Comparison of ENCODE assay signal across 8 cellular contexts in the genomic region with DNA sequence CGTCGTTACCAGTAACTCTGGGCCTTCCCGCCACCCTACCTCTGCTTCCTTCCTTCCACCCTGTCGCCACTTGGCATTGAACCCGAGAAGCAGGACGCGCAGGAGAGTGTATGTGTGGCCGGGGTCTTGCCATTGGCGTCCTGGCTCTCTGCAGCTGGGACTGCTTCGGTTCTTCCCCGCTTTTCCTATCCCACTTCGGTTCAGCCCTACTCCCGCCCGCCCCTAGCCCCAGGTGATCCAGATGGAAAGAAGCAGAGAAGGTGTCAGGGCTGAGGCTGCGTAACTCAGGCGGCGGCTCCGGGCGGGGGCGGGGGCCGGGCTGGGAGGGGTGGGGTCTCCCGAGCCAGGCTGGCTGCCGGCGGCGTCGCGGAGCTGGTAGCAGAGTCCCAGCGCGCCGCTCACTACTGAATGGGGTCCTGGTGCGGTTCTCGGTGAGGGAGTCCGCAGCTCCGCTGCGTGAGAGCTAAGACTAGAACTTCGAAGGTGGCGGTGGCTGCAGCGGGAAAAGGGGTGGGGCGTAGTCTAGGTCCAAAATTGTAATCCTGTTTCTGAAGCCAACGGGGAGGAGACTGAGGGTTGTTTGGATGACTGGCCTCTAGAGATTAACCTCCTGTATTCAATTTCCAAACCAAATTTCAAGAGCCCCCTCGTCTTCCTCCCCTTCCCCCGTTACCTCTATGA. TPM values are rescaled to one million over a fixed set of nuclear protein-coding genes. Genes with fewer than 3 reads are reported as not detected.
A peak's percentile ranks its signal among the peaks of the same experiment; 100 is the strongest.
DNase-seq lines count a peak whose midpoint lies in the region; ATAC-seq, FAIRE-seq and TF ChIP-seq lines count a peak whose summit lies in the region.

No MANE protein-coding gene starts in this region.

- H3K27me3 ChIP-seq in GM12878 (replicated peaks in 1 of 2; ENCODE audit: control insufficient read depth in 2 of 2, insufficient read depth in 2 of 2, low read length in 1 of 2): peaks cover 9% of the 10 kb centered on the region in 2 experiments; a peak in 3 of 4 replicates
- no peaks in the 10 kb centered on the region for H3K27me3 ChIP-seq in skeletal muscle tissue (ENCODE audit: control insufficient read depth in 3 of 3, insufficient read depth in 3 of 3, low read length in 3 of 3)

- TF ChIP-seq POLR2A in GM12878 (IDR thresholded peaks at IDR 0.05; ENCODE audit: low read depth, low read length): no peak

- no TSS peak for BruUV-seq in GM12878 (replicated peaks; lab: Mats Ljungman, UMichigan)

- TF ChIP-seq EP300 in GM12878 (IDR thresholded peaks at IDR 0.05; ENCODE audit: borderline replicate concordance in 1 of 2, control insufficient read depth in 1 of 2, low read depth in 2 of 2, low read length in 2 of 2): no peak

- H3K4me3 ChIP-seq in AG09309 (ENCODE audit: control insufficient read depth, low read depth, low read length) (peak overlapping the region; percentile 98), GM12878 (no peak overlapping the region), iPS-11a (ENCODE audit: low read depth, low read length) (peak overlapping the region; percentile 56), skeletal muscle tissue (ENCODE audit: low read length in 3 of 3) (peak overlapping the region; percentile 88 to 89 (median 88))

- POLR2A ChIA-PET in GM12878 (lab: Charles Lee): no interaction called here

- RAD21 ChIA-PET in GM12878 (lab: Charles Lee; ENCODE audit: unreplicated experiment): no interaction called here

- in situ Hi-C loops in GM12878 (cut with MboI): loop anchor here (25.0 kb wide), 2 partner anchors 1178 to 1478 kb away; a partner anchor contains a TSS

- H3K36me3 ChIP-seq in GM12878 (ENCODE audit: control insufficient read depth in 2 of 2, insufficient read depth in 2 of 2, low read length in 1 of 2) (no peaks in the 10 kb centered on the region), skeletal muscle tissue (ENCODE audit: control insufficient read depth in 3 of 3, insufficient read depth in 3 of 3, low read length in 3 of 3) (no peaks in the 10 kb centered on the region)

- no peak for TF ChIP-seq RAD21 in GM12878 (IDR thresholded peaks at IDR 0.05; ENCODE audit: insufficient read depth, low read depth, low read length)

- FAIRE-seq in HTR-8/SVneo (lab: Jason Lieb, UNC): no peak
- no peak for FAIRE-seq in GM12878 (lab: Jason Lieb, UNC)

- WGBS in GM12878 (ENCODE audit: insufficient coverage, insufficient replicate concordance, low lambda C conversion rate, missing lambda C conversion rate): 10% methylated on average over 21 of the region's 42 CpGs

- CTCF ChIA-PET in GM12878 (lab: Yijun Ruan, JAX): no interaction called here

- no peak overlapping the region; the same call in 1 of the 2 replicates for H3K4me2 ChIP-seq in GM12878 (ENCODE audit: control insufficient read depth, insufficient read depth)

- H3K79me2 ChIP-seq in GM12878 (ENCODE audit: control insufficient read depth, insufficient read depth, low read length): no peaks in the 10 kb centered on the region

- ATAC-seq in GM12878: peak; percentile 17; the same call in 1 of the 3 replicates
- no peak for ATAC-seq in GM21526 (IDR thresholded peaks at IDR 0.05; ENCODE audit: low FRiP score, unreplicated experiment)

- H2AFZ ChIP-seq in GM12878 (ENCODE audit: control insufficient read depth, low read depth, low read length): no peak overlapping the region

- H3K9ac ChIP-seq in GM12878 (ENCODE audit: control insufficient read depth, insufficient read depth, low read length): no peak overlapping the region
- peak overlapping the region; percentile 77 to 85 (median 85) for H3K9ac ChIP-seq in skeletal muscle tissue (ENCODE audit: low read depth in 1 of 3, low read length in 3 of 3)

- DNase-seq in AG09309 (ENCODE audit: low read depth) (peak; percentile 29), HTR-8/SVneo (ENCODE audit: insufficient read length, low spot score) (peak; percentile 23), GM12878 (ENCODE audit: low read depth, low spot score) (no peak), LoVo (ENCODE audit: low spot score) (no peak)
- no peak for DNase-seq in stimulated activated CD8-positive, alpha-beta memory T cell treated with anti-CD3 and anti-CD28 coated beads, Interleukin-4, amount 100 ng/mL, for 48 hours

- H3K4me1 ChIP-seq in GM12878 (ENCODE audit: control insufficient read depth, insufficient read depth, low read length) (peaks cover 6% of the 10 kb centered on the region; the same call in 1 of the 2 replicates), skeletal muscle tissue (ENCODE audit: control insufficient read depth in 3 of 3, insufficient read depth in 3 of 3, low read length in 3 of 3) (peaks cover 8 to 17% (median 8%) of the 10 kb centered on the region in 3 donors)

- intact Hi-C loops in GM12878 (cut with micrococcal nuclease; ENCODE audit: unreplicated experiment): no loop called here

- SMC1A ChIA-PET in GM12878 (lab: Charles Lee; ENCODE audit: uncharacterized antibody, unreplicated experiment): no interaction called here

- no peaks in the 10 kb centered on the region for H3K9me3 ChIP-seq in GM12878 (replicated peaks; ENCODE audit: control insufficient read depth, insufficient read depth, low read length)
- H3K9me3 ChIP-seq in skeletal muscle tissue (ENCODE audit: control insufficient read depth in 3 of 3, low read length in 3 of 3): no peaks in the 10 kb centered on the region

- no peak for TF ChIP-seq CTCF in AG09309 (IDR thresholded peaks at IDR 0.05; ENCODE audit: control insufficient read depth, insufficient read depth, low read depth, low read length, missing control alignments)
- TF ChIP-seq CTCF in GM12878 (IDR thresholded peaks at IDR 0.05 in 2 of 3, conservative IDR thresholded peaks at IDR 0.05 in 1 of 3; ENCODE audit: control insufficient read depth in 2 of 3, extremely low read depth in 1 of 3, insufficient read depth in 1 of 3, low read depth in 3 of 3, low read length in 3 of 3): no peak

- no peak overlapping the region for H3K27ac ChIP-seq in GM12878 (ENCODE audit: control insufficient read depth, insufficient read depth)
- H3K27ac ChIP-seq in skeletal muscle tissue (ENCODE audit: low read depth, low read length): peak overlapping the region; percentile 76

- H4K20me1 ChIP-seq in GM12878 (ENCODE audit: control insufficient read depth, insufficient read depth): no peaks in the 10 kb centered on the region

TF ChIP-seq in GM12878, 131 proteins besides CTCF, POLR2A, EP300 and RAD21:
- TF ChIP-seq NR2C2 (IDR thresholded peaks at IDR 0.05; ENCODE audit: borderline replicate concordance, control insufficient read depth, insufficient read length, low read depth) (no peak), STAT1 (conservative IDR thresholded peaks at IDR 0.05) (no peak), RB1 (IDR thresholded peaks at IDR 0.05; ENCODE audit: borderline replicate concordance) (no peak), SUZ12 (IDR thresholded peaks at IDR 0.05; ENCODE audit: unreplicated experiment) (no peak), GABPA (IDR thresholded peaks at IDR 0.05; ENCODE audit: low read depth) (no peak), MTA3 (IDR thresholded peaks at IDR 0.05; ENCODE audit: borderline replicate concordance, low read length) (no peak), EGR1 (IDR thresholded peaks at IDR 0.05; ENCODE audit: borderline replicate concordance in 1 of 2, low read depth in 2 of 2, low read length in 2 of 2) (no peak), NR2C1 (IDR thresholded peaks at IDR 0.05) (no peak), NBN (IDR thresholded peaks at IDR 0.05) (no peak), IRF4 (IDR thresholded peaks at IDR 0.05; ENCODE audit: low read depth, low read length) (no peak), SMARCA5 (IDR thresholded peaks at IDR 0.05) (no peak)
- TF ChIP-seq, protein P1, sequence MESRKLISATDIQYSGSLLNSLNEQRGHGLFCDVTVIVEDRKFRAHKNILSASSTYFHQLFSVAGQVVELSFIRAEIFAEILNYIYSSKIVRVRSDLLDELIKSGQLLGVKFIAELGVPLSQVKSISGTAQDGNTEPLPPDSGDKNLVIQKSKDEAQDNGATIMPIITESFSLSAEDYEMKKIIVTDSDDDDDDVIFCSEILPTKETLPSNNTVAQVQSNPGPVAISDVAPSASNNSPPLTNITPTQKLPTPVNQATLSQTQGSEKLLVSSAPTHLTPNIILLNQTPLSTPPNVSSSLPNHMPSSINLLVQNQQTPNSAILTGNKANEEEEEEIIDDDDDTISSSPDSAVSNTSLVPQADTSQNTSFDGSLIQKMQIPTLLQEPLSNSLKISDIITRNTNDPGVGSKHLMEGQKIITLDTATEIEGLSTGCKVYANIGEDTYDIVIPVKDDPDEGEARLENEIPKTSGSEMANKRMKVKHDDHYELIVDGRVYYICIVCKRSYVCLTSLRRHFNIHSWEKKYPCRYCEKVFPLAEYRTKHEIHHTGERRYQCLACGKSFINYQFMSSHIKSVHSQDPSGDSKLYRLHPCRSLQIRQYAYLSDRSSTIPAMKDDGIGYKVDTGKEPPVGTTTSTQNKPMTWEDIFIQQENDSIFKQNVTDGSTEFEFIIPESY (IDR thresholded peaks at IDR 0.05): no peak

RNA-seq across cellular contexts. Expression of a gene that starts 1.3 kb away (rescaled TPM):
- total RNA-seq in GM12878 (2013; cell fraction: nucleolus; rRNA removed): not detected in 2 replicates
- not detected in 2 replicates for total RNA-seq in GM12878 (2014; rRNA removed)
- total RNA-seq in GM12878 (2014; rRNA removed; fragmentation: Illumina TruSeq; extraction: Trizol): not detected in 2 replicates
- total RNA-seq in GM12878 (2021): not detected in 2 replicates
- not detected for polyA plus RNA-seq in GM12878 (2011; ENCODE audit: low read depth)
- polyA plus RNA-seq in GM12878 (2011; rRNA removed): not detected in 2 replicates
- polyA plus RNA-seq in GM12878 (2011; cell fraction: cytosol; rRNA removed): not detected in 2 replicates
- polyA plus RNA-seq in GM12878 (2011; cell fraction: nucleus; rRNA removed): not detected in 2 replicates
- not detected in 2 replicates for polyA plus RNA-seq in GM12878 (2012)
- not detected in 2 replicates for polyA plus RNA-seq in GM12878 (2014; fragmentation: Illumina TruSeq; extraction: Trizol)
- not detected for polyA plus RNA-seq in GM12878 (2014; fragmentation: Nextera tagmentation; extraction: Ambion mirVana)
- polyA plus RNA-seq in GM12878 (2014; rRNA removed): not detected in 2 replicates
- not detected for polyA plus RNA-seq in GM12878 (2016; fragmentation: Nextera tagmentation; extraction: Ambion mirVana)
- polyA minus RNA-seq in GM12878 (2011; rRNA and poly(A)+ RNA removed): not detected in 2 replicates
- polyA minus RNA-seq in GM12878 (2011; cell fraction: cytosol; rRNA and poly(A)+ RNA removed): not detected in 2 replicates
- not detected in 2 replicates for polyA minus RNA-seq in GM12878 (2011; cell fraction: nucleus; rRNA and poly(A)+ RNA removed)
- 4.7 TPM for total RNA-seq in skeletal muscle tissue

Comparison
In these comparisons a context has a peak if more than half of its experiments do, and no peak if none do; other contexts are left out.
1. DNase-seq: peak in AG09309 (single experiment) and HTR-8/SVneo (single experiment); none in GM12878 (single experiment), stimulated activated CD8-positive, alpha-beta memory T cell treated with anti-CD3 and anti-CD28 coated beads, Interleukin-4, amount 100 ng/mL, for 48 hours (single experiment) and LoVo (single experiment).